28 cellular contexts compared by ENCODE assay signal in genomic region chr6:140011537-140011936, GRCh38.
DNase-seq lines count a peak whose midpoint lies in the region; ATAC-seq, FAIRE-seq and TF ChIP-seq lines count a peak whose summit lies in the region.
"Had no signal": no experiment of that assay in that cellular context is flagged by ENCODE, and none has a peak within 500 bp of the region (broad histone marks: within the 10 kb centered on the region; RNA-seq: fewer than 3 reads in every experiment).

No MANE protein-coding gene starts in this region.

- no peak overlapping the region for H3K4ac ChIP-seq in H1 (replicated peaks; ENCODE audit: insufficient read length, low read depth, low read length)

- no peaks in the 10 kb centered on the region for H3K79me1 ChIP-seq in H1 (ENCODE audit: low read depth, low read length)

- no peak overlapping the region for H2BK5ac ChIP-seq in H1 (ENCODE audit: low read depth, low read length)

- no peak for DNase-seq in H1 (ENCODE audit: low read depth in 1 of 2, low spot score in 2 of 2)
- no peak for DNase-seq in kidney
- no peak for DNase-seq in NCI-H2107 (lab: John Stamatoyannopoulos, UW)
- DNase-seq in activated effector memory CD4-positive, alpha-beta T cell treated with anti-CD3 and anti-CD28 coated beads, Interleukin-2, amount 50 U/mL, for 16 hours = no peak
- no peak for DNase-seq in NCI-H146 treated with DMSO at 0.1 percent for 48 hours (lab: John Stamatoyannopoulos, UW; ENCODE audit: unreplicated experiment)
- DNase-seq: activated CD4-positive, alpha-beta T cell treated with anti-CD3 and anti-CD28 coated beads, Interleukin-2, amount 50 U/mL, for 4 hours; activated gamma-delta T cell treated with Interleukin-2 at 50 U/mL for 16 hours; amniotic stem cell; Caco-2; dermis blood vessel endothelial cell; DND-41; foreskin fibroblast; KG1; NCI-H146; nephron progenitor cell; stimulated activated CD4-positive, alpha-beta T cell treated with anti-CD3 and anti-CD28 coated beads, Interleukin-12 subunit alpha, Interleukin-12 subunit beta, amount 100 ng/mL, for 4 hours; stimulated activated CD4-positive, alpha-beta T cell treated with anti-CD3 and anti-CD28 coated beads, Interleukin-4, amount 100 ng/mL, for 4 hours; stimulated activated naive CD8-positive, alpha-beta T cell treated with anti-CD3 and anti-CD28 coated beads, Interleukin-15, Interleukin-2, amounts not matched to agents 100 U/mL and 50 U/mL, for 24 hours; T1000; transverse colon had no signal

- H3K56ac ChIP-seq in H1 (replicated peaks; ENCODE audit: insufficient read length, low read depth, low read length) = no peak overlapping the region

- no peak overlapping the region for H4K5ac ChIP-seq in H1 (ENCODE audit: insufficient read length, low read depth, low read length)

- H3K27me3 ChIP-seq in BLaER1 treated with 17β-estradiol and CSF1 and Interleukin-3, amounts not matched to agents 10 nM and 100 nM = no peaks in the 10 kb centered on the region
- H3K27me3 ChIP-seq in H1 (replicated peaks in 1 of 4; ENCODE audit: control insufficient read depth in 3 of 4, extremely low read depth in 1 of 4, insufficient read depth in 3 of 4, low read length in 3 of 4) (no peaks in the 10 kb centered on the region), neuron (ENCODE audit: insufficient read depth, low read length) (no peaks in the 10 kb centered on the region)
- H3K27me3 ChIP-seq: transverse colon had no signal

- H4K20me1 ChIP-seq in BLaER1 treated with 17β-estradiol and CSF1 and Interleukin-3, amounts not matched to agents 10 nM and 100 nM = no peaks in the 10 kb centered on the region
- H4K20me1 ChIP-seq in H1 (replicated peaks in 1 of 2; ENCODE audit: control insufficient read depth in 1 of 2, insufficient read depth in 2 of 2, low read length in 2 of 2) = no peaks in the 10 kb centered on the region

- POLR2A ChIA-PET in H1 (lab: Charles Lee; ENCODE audit: partially characterized antibody) = no interaction called here

- H3K18ac ChIP-seq in H1 (ENCODE audit: extremely low read depth, low read length) = no peak overlapping the region

- peak overlapping the region in 7 of 11 experiments; percentile 3 to 52 (median 12); a peak in 8 of 22 replicates for H3K27ac ChIP-seq in BLaER1 treated with 17β-estradiol and CSF1 and Interleukin-3, amounts not matched to agents 10 nM and 100 nM
- no peak overlapping the region for H3K27ac ChIP-seq in H1 (ENCODE audit: low read depth, low read length)
- peak overlapping the region; percentile 53 to 66 for H3K27ac ChIP-seq in kidney (ENCODE audit: low read depth in 2 of 2, low read length in 2 of 2)
- H3K27ac ChIP-seq: epithelial cell of prostate, transverse colon had no signal

- H3K9me3 ChIP-seq in BLaER1 treated with 17β-estradiol and CSF1 and Interleukin-3, amounts not matched to agents 10 nM and 100 nM (replicated peaks in 1 of 11) = peaks cover 11 to 38% (median 22%) of the 10 kb centered on the region in 11 experiments; a peak in 18 of 22 replicates
- peaks cover 2 to 5% of the 10 kb centered on the region in 2 experiments; a peak in 3 of 4 replicates for H3K9me3 ChIP-seq in H1 (ENCODE audit: insufficient read depth in 2 of 2, low read depth in 1 of 2, low read length in 1 of 2)
- H3K9me3 ChIP-seq in kidney (ENCODE audit: control insufficient read depth in 1 of 2, low read length in 2 of 2) = no peaks in the 10 kb centered on the region
- H3K9me3 ChIP-seq in neuron (ENCODE audit: low read length) = peaks cover under 1% of the 10 kb centered on the region
- H3K9me3 ChIP-seq: transverse colon had no signal

- H2AFZ ChIP-seq in H1 (ENCODE audit: low read length) = 0 out of 2 replicates have a peak overlapping the region, but pooled peaks have one; percentile 62
- peak overlapping the region; percentile 26 for H2AFZ ChIP-seq in neuron (ENCODE audit: low read depth, low read length)

- H4K8ac ChIP-seq in H1 (ENCODE audit: extremely low read depth, insufficient read depth, low read length) = no peak overlapping the region

- peak overlapping the region; percentile 39 to 79 (median 59) for H3K4me2 ChIP-seq in BLaER1 treated with 17β-estradiol and CSF1 and Interleukin-3, amounts not matched to agents 10 nM and 100 nM
- no peak overlapping the region for H3K4me2 ChIP-seq in H1 (ENCODE audit: insufficient read depth in 1 of 2, low read depth in 2 of 2, low read length in 2 of 2)

- H2AK5ac ChIP-seq in H1 (ENCODE audit: low read depth, low read length) = no peak overlapping the region

- H2BK15ac ChIP-seq in H1 (ENCODE audit: low read length) = no peak overlapping the region

- intact Hi-C loops in kidney (cut with DNase I) = no loop called here

- no peak overlapping the region for H2BK120ac ChIP-seq in H1 (replicated peaks; ENCODE audit: low read depth, low read length)

- no peak overlapping the region for H3K4me3 ChIP-seq in BLaER1 treated with 17β-estradiol and CSF1 and Interleukin-3, amounts not matched to agents 10 nM and 100 nM
- no peak overlapping the region for H3K4me3 ChIP-seq in H1 (ENCODE audit: extremely low read depth in 1 of 4, insufficient read depth in 2 of 4, low read depth in 3 of 4, low read length in 4 of 4)
- H3K4me3 ChIP-seq in kidney (ENCODE audit: low read length in 2 of 2) = peak overlapping the region; percentile 17 to 22
- no peak overlapping the region for H3K4me3 ChIP-seq in neuron (ENCODE audit: low read length)
- H3K4me3 ChIP-seq: GM12878, transverse colon had no signal

- H4K91ac ChIP-seq in H1 (replicated peaks; ENCODE audit: insufficient read length, low read length) = no peak overlapping the region

- TF ChIP-seq POLR2A in H1 (IDR thresholded peaks at IDR 0.05; ENCODE audit: control extremely low read depth in 1 of 2, low read depth in 2 of 2, low read length in 2 of 2) = no peak

- ATAC-seq in HG03442 (IDR thresholded peaks at IDR 0.05; ENCODE audit: unreplicated experiment) = no peak
- ATAC-seq: GM12878; HCT116; stimulated activated naive CD8-positive, alpha-beta T cell treated with anti-CD3 and anti-CD28 coated beads, Interleukin-15, Interleukin-2, amounts not matched to agents 100 U/mL and 50 U/mL, for 24 hours; WTC11 had no signal

- TF ChIP-seq EP300 in H1 (IDR thresholded peaks at IDR 0.05; ENCODE audit: borderline replicate concordance in 1 of 2, low read depth in 2 of 2, low read length in 2 of 2) = no peak

- H3K14ac ChIP-seq in H1 (ENCODE audit: insufficient read length) = no peak overlapping the region

- no peak overlapping the region for H2BK20ac ChIP-seq in H1 (ENCODE audit: low read length)

- WGBS in H1 (ENCODE audit: extremely low coverage in 1 of 2, insufficient coverage in 1 of 2, insufficient read length in 1 of 2, insufficient replicate concordance in 2 of 2, low coverage in 1 of 2, low lambda C conversion rate in 2 of 2, missing lambda C conversion rate in 1 of 2), 2 experiments = 82% methylated on average over 4 of the region's 4 CpGs; no CpG with 5 or more reads in 1 of the 2 experiments

- no peaks in the 10 kb centered on the region for H3K23me2 ChIP-seq in H1 (ENCODE audit: low read depth, low read length)

- peaks cover 12 to 50% (median 20%) of the 10 kb centered on the region in 10 experiments for H3K4me1 ChIP-seq in BLaER1 treated with 17β-estradiol and CSF1 and Interleukin-3, amounts not matched to agents 10 nM and 100 nM
- no peaks in the 10 kb centered on the region for H3K4me1 ChIP-seq in H1 (replicated peaks in 1 of 4; ENCODE audit: control insufficient read depth in 3 of 4, insufficient read depth in 4 of 4, low read length in 3 of 4)
- peaks cover 7 to 12% of the 10 kb centered on the region in 2 donors for H3K4me1 ChIP-seq in kidney (ENCODE audit: control insufficient read depth in 1 of 2, insufficient read depth in 1 of 2, low read depth in 1 of 2, low read length in 2 of 2)
- no peaks in the 10 kb centered on the region for H3K4me1 ChIP-seq in neuron (ENCODE audit: insufficient read depth, low read length)
- H3K4me1 ChIP-seq: Caco-2, transverse colon had no signal

- no peak for TF ChIP-seq CTCF in H1 (IDR thresholded peaks at IDR 0.05; ENCODE audit: control extremely low read depth in 1 of 3, insufficient read depth in 1 of 3, low read depth in 1 of 3, low read length in 3 of 3)
- TF ChIP-seq CTCF in kidney (IDR thresholded peaks at IDR 0.05; ENCODE audit: borderline replicate concordance, extremely low read depth, insufficient read depth) = no peak

- FAIRE-seq in H1 (lab: Jason Lieb, UNC) (no peak), kidney (lab: Jason Lieb, UNC) (peak; percentile 94)
- FAIRE-seq: GM12878, keratinocyte had no signal

- H3K79me2 ChIP-seq in H1 (ENCODE audit: control insufficient read depth in 1 of 2, insufficient read depth in 2 of 2, low read length in 2 of 2) = no peaks in the 10 kb centered on the region

- H3K23ac ChIP-seq in H1 (ENCODE audit: insufficient read length) = no peak overlapping the region

- no peak overlapping the region for H2BK12ac ChIP-seq in H1 (ENCODE audit: low read depth, low read length)

- no peak for TF ChIP-seq RAD21 in H1 (IDR thresholded peaks at IDR 0.05 in 1 of 2, conservative IDR thresholded peaks at IDR 0.05 in 1 of 2; ENCODE audit: low read depth in 2 of 2, low read length in 2 of 2)

- peak overlapping the region in 1 of 11 experiments; percentile 26; a peak in 1 of 22 replicates for H3K9ac ChIP-seq in BLaER1 treated with 17β-estradiol and CSF1 and Interleukin-3, amounts not matched to agents 10 nM and 100 nM
- H3K9ac ChIP-seq in H1 (replicated peaks in 1 of 4; ENCODE audit: extremely low read depth in 1 of 4, low read depth in 3 of 4, low read length in 3 of 4) (no peak overlapping the region), kidney (ENCODE audit: low read length in 2 of 2) (no peak overlapping the region)

- H3K36me3 ChIP-seq in BLaER1 treated with 17β-estradiol and CSF1 and Interleukin-3, amounts not matched to agents 10 nM and 100 nM = no peaks in the 10 kb centered on the region
- H3K36me3 ChIP-seq in H1 (ENCODE audit: control insufficient read depth in 2 of 4, insufficient read depth in 4 of 4, low read length in 3 of 4) = no peaks in the 10 kb centered on the region
- H3K36me3 ChIP-seq in kidney (ENCODE audit: control insufficient read depth in 1 of 2, insufficient read depth in 2 of 2, low read length in 2 of 2) = no peaks in the 10 kb centered on the region
- no peaks in the 10 kb centered on the region for H3K36me3 ChIP-seq in neuron (ENCODE audit: insufficient read depth, low read length)
- H3K36me3 ChIP-seq: transverse colon had no signal

- CTCF ChIA-PET in H1 (lab: Charles Lee; ENCODE audit: partially characterized antibody) = interaction anchor here (1.7 kb wide), 1 partner anchor 41 kb away, joined by 5 read pairs; no protein-coding TSS in a partner anchor

TF ChIP-seq in H1, 55 proteins besides CTCF, POLR2A, EP300 and RAD21:
- TF ChIP-seq CTBP2 (IDR thresholded peaks at IDR 0.05; ENCODE audit: borderline replicate concordance, insufficient read depth, insufficient read length, low read length) = no peak
- no peak for TF ChIP-seq SP1 (IDR thresholded peaks at IDR 0.05; ENCODE audit: low read depth, low read length)
- no peak for TF ChIP-seq CHD1 (IDR thresholded peaks at IDR 0.05; ENCODE audit: low read depth, low read length)
- no peak for TF ChIP-seq SAP30 (IDR thresholded peaks at IDR 0.05; ENCODE audit: insufficient read depth, insufficient replicate concordance, low read length)
- no peak for TF ChIP-seq HDAC6 (IDR thresholded peaks at IDR 0.05; ENCODE audit: low read depth, low read length)

Comparison
In these comparisons a context has a peak if more than half of its experiments do, and no peak if none do; other contexts are left out.
1. H3K4me2 ChIP-seq: peak in BLaER1 treated with 17β-estradiol and CSF1 and Interleukin-3, amounts not matched to agents 10 nM and 100 nM (11 of 11); none in H1 (0 of 2).
2. H3K4me3 ChIP-seq: peak in kidney (2 of 2); none in BLaER1 treated with 17β-estradiol and CSF1 and Interleukin-3, amounts not matched to agents 10 nM and 100 nM (0 of 10), H1 (0 of 4) and neuron (single experiment).